Comparison of ENCODE assay signal across 8 cellular contexts in genomic region chr1:1307261-1307907, GRCh38. TPM values are rescaled to one million over a fixed set of nuclear protein-coding genes. Genes with fewer than 3 reads are reported as not detected.
A peak's percentile ranks its signal among the peaks of the same experiment; 100 is the strongest.
DNase-seq lines count a peak whose midpoint lies in the region; ATAC-seq and TF ChIP-seq lines count a peak whose summit lies in the region.

No MANE protein-coding gene starts in this region.

- H3K4me3 ChIP-seq in CD4-positive, CD25-positive, alpha-beta regulatory T cell (ENCODE audit: low read depth, low read length), result peak overlapping the region; percentile 71
- peak overlapping the region; percentile 51 for H3K4me3 ChIP-seq in mononuclear cell (ENCODE audit: low read length)

- H3K9me3 Mint-ChIP-seq in CD4-positive, CD25-positive, alpha-beta regulatory T cell, result peaks cover 0 to 3% (median 0%) of the 10 kb centered on the region in 7 donors
- no peaks in the 10 kb centered on the region for H3K9me3 Mint-ChIP-seq in dendritic cell treated with granulocyte-macrophage colony-stimulating factor and Interleukin-4, amounts not matched to agents 40 ng/mL and 50 ng/mL, for 4 days

- DNase-seq in CD4-positive, CD25-positive, alpha-beta regulatory T cell, result no peak
- DNase-seq in M059J (ENCODE audit: low read depth) (peak; percentile 47), foreskin keratinocyte (no peak), GM10248 (ENCODE audit: extremely low spot score) (no peak)

- H3K27ac ChIP-seq in CD4-positive, CD25-positive, alpha-beta regulatory T cell (ENCODE audit: insufficient read depth, low read length, poor library complexity, severe bottlenecking), result no peak overlapping the region
- no peak overlapping the region for H3K27ac ChIP-seq in foreskin keratinocyte

- peak overlapping the region; percentile 75 to 91 (median 90) for H3K27ac Mint-ChIP-seq in CD4-positive, CD25-positive, alpha-beta regulatory T cell
- peak overlapping the region; percentile 89 for H3K27ac Mint-ChIP-seq in dendritic cell treated with granulocyte-macrophage colony-stimulating factor and Interleukin-4, amounts not matched to agents 40 ng/mL and 50 ng/mL, for 4 days

- peaks cover 0 to 26% (median 8%) of the 10 kb centered on the region in 4 donors for H3K4me1 Mint-ChIP-seq in CD4-positive, CD25-positive, alpha-beta regulatory T cell
- peaks cover 48% of the 10 kb centered on the region for H3K4me1 Mint-ChIP-seq in dendritic cell treated with granulocyte-macrophage colony-stimulating factor and Interleukin-4, amounts not matched to agents 40 ng/mL and 50 ng/mL, for 4 days (ENCODE audit: low read depth)

- no peak for TF ChIP-seq CTCF in foreskin keratinocyte (conservative IDR thresholded peaks at IDR 0.05)
- TF ChIP-seq CTCF in GM10248 (IDR thresholded peaks at IDR 0.05; ENCODE audit: control extremely low read depth, extremely low read depth, low read depth, missing control alignments), result no peak

- H3K9me3 ChIP-seq in CD4-positive, CD25-positive, alpha-beta regulatory T cell (ENCODE audit: control insufficient read depth in 2 of 2, low read length in 2 of 2), result no peaks in the 10 kb centered on the region
- H3K9me3 ChIP-seq in mononuclear cell (ENCODE audit: low read depth, low read length), result no peaks in the 10 kb centered on the region

- no peaks in the 10 kb centered on the region for H3K36me3 Mint-ChIP-seq in CD4-positive, CD25-positive, alpha-beta regulatory T cell
- peaks cover 34% of the 10 kb centered on the region for H3K36me3 Mint-ChIP-seq in dendritic cell treated with granulocyte-macrophage colony-stimulating factor and Interleukin-4, amounts not matched to agents 40 ng/mL and 50 ng/mL, for 4 days (ENCODE audit: low read depth)

- H3K27me3 Mint-ChIP-seq in CD4-positive, CD25-positive, alpha-beta regulatory T cell, result no peaks in the 10 kb centered on the region
- H3K27me3 Mint-ChIP-seq in dendritic cell treated with granulocyte-macrophage colony-stimulating factor and Interleukin-4, amounts not matched to agents 40 ng/mL and 50 ng/mL, for 4 days, result no peaks in the 10 kb centered on the region

- intact Hi-C loops in dendritic cell treated with granulocyte-macrophage colony-stimulating factor and Interleukin-4, amounts not matched to agents 40 ng/mL and 50 ng/mL, for 4 days (cut with micrococcal nuclease), result no loop called here

- H3K4me3 Mint-ChIP-seq in CD4-positive, CD25-positive, alpha-beta regulatory T cell, result peak overlapping the region; percentile 87 to 91 (median 90)
- peak overlapping the region; percentile 89 for H3K4me3 Mint-ChIP-seq in dendritic cell treated with granulocyte-macrophage colony-stimulating factor and Interleukin-4, amounts not matched to agents 40 ng/mL and 50 ng/mL, for 4 days

- no peak for ATAC-seq in CD4-positive, CD25-positive, alpha-beta regulatory T cell (ENCODE audit: low read depth in 2 of 2)
- ATAC-seq in GM21390 (IDR thresholded peaks at IDR 0.05; ENCODE audit: unreplicated experiment) (peak; percentile 3), foreskin keratinocyte (no peak), esophagus mucosa (no peak)

- H3K36me3 ChIP-seq in CD4-positive, CD25-positive, alpha-beta regulatory T cell (ENCODE audit: control insufficient read depth, insufficient read depth, low read length), result peaks cover 8% of the 10 kb centered on the region

- H3K27me3 ChIP-seq in CD4-positive, CD25-positive, alpha-beta regulatory T cell (ENCODE audit: control insufficient read depth, insufficient read depth, low read length), result no peaks in the 10 kb centered on the region
- H3K27me3 ChIP-seq in mononuclear cell (ENCODE audit: insufficient read depth, low read length), result no peaks in the 10 kb centered on the region
- H3K27me3 ChIP-seq in foreskin keratinocyte, result no peaks in the 10 kb centered on the region

- POLR2A ChIA-PET in GM10248 (lab: Yijun Ruan, JAX), result no interaction called here

- CTCF ChIA-PET in GM10248 (lab: Yijun Ruan, JAX), result no interaction called here

- peaks cover 46% of the 10 kb centered on the region for H3K4me1 ChIP-seq in CD4-positive, CD25-positive, alpha-beta regulatory T cell (ENCODE audit: control insufficient read depth, insufficient read depth, low read length, poor library complexity, severe bottlenecking)
- peaks cover 47% of the 10 kb centered on the region for H3K4me1 ChIP-seq in mononuclear cell (ENCODE audit: insufficient read depth, low read length)
- peaks cover 18% of the 10 kb centered on the region for H3K4me1 ChIP-seq in foreskin keratinocyte

RNA-seq across cellular contexts. Expression of gene ACAP3, which starts 0.3 kb away (rescaled TPM):
- total RNA-seq in CD4-positive, CD25-positive, alpha-beta regulatory T cell, result 75.5 TPM
- 1 to 10 TPM; 2.7 to 9.0 (median 4.1) TPM for polyA plus RNA-seq in CD4-positive, CD25-positive, alpha-beta regulatory T cell
- total RNA-seq in M059J (2014; rRNA removed; shearing (Covaris generic)), result 13.9 and 15.3 TPM in 2 replicates
- total RNA-seq in mononuclear cell (16.8 TPM), foreskin keratinocyte (26.7 and 33.0 TPM in 2 replicates), esophagus mucosa (35.3 TPM)
- polyA plus RNA-seq in foreskin keratinocyte, result 18.9 and 24.0 TPM in 2 replicates

RNA-seq across cellular contexts. Expression of gene PUSL1, which starts 1.0 kb away (rescaled TPM):
- 18.3 TPM for total RNA-seq in CD4-positive, CD25-positive, alpha-beta regulatory T cell
- 10 to 100 TPM; 17.7 to 21.0 (median 19.1) TPM for polyA plus RNA-seq in CD4-positive, CD25-positive, alpha-beta regulatory T cell
- 23.6 and 40.3 TPM in 2 replicates for total RNA-seq in M059J (2014; rRNA removed; shearing (Covaris generic))
- total RNA-seq in mononuclear cell, result 12.6 TPM
- 39.7 and 40.1 TPM in 2 replicates for total RNA-seq in foreskin keratinocyte
- polyA plus RNA-seq in foreskin keratinocyte, result 48.3 and 54.5 TPM in 2 replicates
- total RNA-seq in esophagus mucosa, result 23.0 TPM

RNA-seq across cellular contexts. Expression of gene INTS11, which starts 17.1 kb away (rescaled TPM):
- total RNA-seq in CD4-positive, CD25-positive, alpha-beta regulatory T cell, result 138 TPM
- polyA plus RNA-seq in CD4-positive, CD25-positive, alpha-beta regulatory T cell, result 10 to 100 TPM; 66.2 to 74.0 (median 67.8) TPM
- 74.7 and 87.4 TPM in 2 replicates for total RNA-seq in M059J (2014; rRNA removed; shearing (Covaris generic))
- total RNA-seq in mononuclear cell, result 51.2 TPM
- 84.0 and 85.9 TPM in 2 replicates for total RNA-seq in foreskin keratinocyte
- polyA plus RNA-seq in foreskin keratinocyte, result 87.5 and 91.9 TPM in 2 replicates
- 54.0 TPM for total RNA-seq in esophagus mucosa

RNA-seq across cellular contexts. Expression of gene CPTP, which starts 17.2 kb away (rescaled TPM):
- total RNA-seq in CD4-positive, CD25-positive, alpha-beta regulatory T cell, result 27.0 TPM
- polyA plus RNA-seq in CD4-positive, CD25-positive, alpha-beta regulatory T cell, result 10 to 100 TPM; 21.4 to 40.1 (median 32.6) TPM
- 22.4 and 35.1 TPM in 2 replicates for total RNA-seq in M059J (2014; rRNA removed; shearing (Covaris generic))
- total RNA-seq in mononuclear cell (8.5 TPM), foreskin keratinocyte (26.6 and 28.3 TPM in 2 replicates), esophagus mucosa (25.1 TPM)
- polyA plus RNA-seq in foreskin keratinocyte, result 33.7 and 35.8 TPM in 2 replicates

RNA-seq across cellular contexts. Expression of gene TAS1R3, which starts 23.7 kb away (rescaled TPM):
- total RNA-seq in CD4-positive, CD25-positive, alpha-beta regulatory T cell, result 2.0 TPM
- under 1 TPM in 2 of 4 donors, not detected in 2; 0.06 to 0.11 TPM for polyA plus RNA-seq in CD4-positive, CD25-positive, alpha-beta regulatory T cell
- total RNA-seq in M059J (2014; rRNA removed; shearing (Covaris generic)), result not detected in 2 replicates
- total RNA-seq in mononuclear cell, result 0.94 TPM
- total RNA-seq in foreskin keratinocyte, result 0.04 and 0.10 TPM in 2 replicates
- polyA plus RNA-seq in foreskin keratinocyte, result 0.03 TPM in 2 replicates
- 0.56 TPM for total RNA-seq in esophagus mucosa
